ENCODE assay signal across 1 cellular context in the genomic region with DNA sequence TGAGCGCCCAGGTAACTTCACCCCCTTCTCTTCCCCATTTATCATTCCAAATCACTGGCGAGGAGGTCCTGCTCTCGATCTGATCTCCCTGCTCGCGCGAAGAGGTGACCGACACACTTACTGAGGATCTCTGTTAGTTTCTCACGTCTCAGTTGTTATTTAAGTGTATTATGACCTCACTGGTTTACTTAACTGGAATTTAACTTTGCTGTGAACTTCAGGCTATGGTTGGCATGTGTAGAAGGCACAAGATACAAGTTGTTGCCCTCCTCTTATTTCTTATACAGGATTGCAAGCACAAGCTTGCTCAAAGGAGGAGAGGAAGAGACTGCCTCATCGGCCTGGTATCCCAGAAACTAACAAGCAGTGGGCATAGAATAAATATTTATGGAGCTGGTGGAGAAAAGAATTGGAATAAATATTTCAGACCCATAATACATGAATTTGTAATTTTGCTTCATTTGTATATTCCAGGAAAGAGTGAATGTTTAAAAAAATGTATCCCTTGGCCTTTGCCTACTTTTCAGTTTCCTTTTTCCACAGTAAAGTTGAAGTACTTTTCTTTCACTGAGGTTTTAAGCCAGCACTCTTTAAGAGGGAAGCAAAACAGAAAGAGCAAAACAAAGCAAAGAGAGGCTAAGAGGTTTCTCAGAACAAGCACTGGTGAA.
TF ChIP-seq lines count a peak whose summit lies in the region.

No MANE protein-coding gene starts in this region.

TF ChIP-seq in GM23338, 12 proteins besides CTCF, POLR2A, EP300 and RAD21 (continued from another document):
- TF ChIP-seq, protein P1, sequence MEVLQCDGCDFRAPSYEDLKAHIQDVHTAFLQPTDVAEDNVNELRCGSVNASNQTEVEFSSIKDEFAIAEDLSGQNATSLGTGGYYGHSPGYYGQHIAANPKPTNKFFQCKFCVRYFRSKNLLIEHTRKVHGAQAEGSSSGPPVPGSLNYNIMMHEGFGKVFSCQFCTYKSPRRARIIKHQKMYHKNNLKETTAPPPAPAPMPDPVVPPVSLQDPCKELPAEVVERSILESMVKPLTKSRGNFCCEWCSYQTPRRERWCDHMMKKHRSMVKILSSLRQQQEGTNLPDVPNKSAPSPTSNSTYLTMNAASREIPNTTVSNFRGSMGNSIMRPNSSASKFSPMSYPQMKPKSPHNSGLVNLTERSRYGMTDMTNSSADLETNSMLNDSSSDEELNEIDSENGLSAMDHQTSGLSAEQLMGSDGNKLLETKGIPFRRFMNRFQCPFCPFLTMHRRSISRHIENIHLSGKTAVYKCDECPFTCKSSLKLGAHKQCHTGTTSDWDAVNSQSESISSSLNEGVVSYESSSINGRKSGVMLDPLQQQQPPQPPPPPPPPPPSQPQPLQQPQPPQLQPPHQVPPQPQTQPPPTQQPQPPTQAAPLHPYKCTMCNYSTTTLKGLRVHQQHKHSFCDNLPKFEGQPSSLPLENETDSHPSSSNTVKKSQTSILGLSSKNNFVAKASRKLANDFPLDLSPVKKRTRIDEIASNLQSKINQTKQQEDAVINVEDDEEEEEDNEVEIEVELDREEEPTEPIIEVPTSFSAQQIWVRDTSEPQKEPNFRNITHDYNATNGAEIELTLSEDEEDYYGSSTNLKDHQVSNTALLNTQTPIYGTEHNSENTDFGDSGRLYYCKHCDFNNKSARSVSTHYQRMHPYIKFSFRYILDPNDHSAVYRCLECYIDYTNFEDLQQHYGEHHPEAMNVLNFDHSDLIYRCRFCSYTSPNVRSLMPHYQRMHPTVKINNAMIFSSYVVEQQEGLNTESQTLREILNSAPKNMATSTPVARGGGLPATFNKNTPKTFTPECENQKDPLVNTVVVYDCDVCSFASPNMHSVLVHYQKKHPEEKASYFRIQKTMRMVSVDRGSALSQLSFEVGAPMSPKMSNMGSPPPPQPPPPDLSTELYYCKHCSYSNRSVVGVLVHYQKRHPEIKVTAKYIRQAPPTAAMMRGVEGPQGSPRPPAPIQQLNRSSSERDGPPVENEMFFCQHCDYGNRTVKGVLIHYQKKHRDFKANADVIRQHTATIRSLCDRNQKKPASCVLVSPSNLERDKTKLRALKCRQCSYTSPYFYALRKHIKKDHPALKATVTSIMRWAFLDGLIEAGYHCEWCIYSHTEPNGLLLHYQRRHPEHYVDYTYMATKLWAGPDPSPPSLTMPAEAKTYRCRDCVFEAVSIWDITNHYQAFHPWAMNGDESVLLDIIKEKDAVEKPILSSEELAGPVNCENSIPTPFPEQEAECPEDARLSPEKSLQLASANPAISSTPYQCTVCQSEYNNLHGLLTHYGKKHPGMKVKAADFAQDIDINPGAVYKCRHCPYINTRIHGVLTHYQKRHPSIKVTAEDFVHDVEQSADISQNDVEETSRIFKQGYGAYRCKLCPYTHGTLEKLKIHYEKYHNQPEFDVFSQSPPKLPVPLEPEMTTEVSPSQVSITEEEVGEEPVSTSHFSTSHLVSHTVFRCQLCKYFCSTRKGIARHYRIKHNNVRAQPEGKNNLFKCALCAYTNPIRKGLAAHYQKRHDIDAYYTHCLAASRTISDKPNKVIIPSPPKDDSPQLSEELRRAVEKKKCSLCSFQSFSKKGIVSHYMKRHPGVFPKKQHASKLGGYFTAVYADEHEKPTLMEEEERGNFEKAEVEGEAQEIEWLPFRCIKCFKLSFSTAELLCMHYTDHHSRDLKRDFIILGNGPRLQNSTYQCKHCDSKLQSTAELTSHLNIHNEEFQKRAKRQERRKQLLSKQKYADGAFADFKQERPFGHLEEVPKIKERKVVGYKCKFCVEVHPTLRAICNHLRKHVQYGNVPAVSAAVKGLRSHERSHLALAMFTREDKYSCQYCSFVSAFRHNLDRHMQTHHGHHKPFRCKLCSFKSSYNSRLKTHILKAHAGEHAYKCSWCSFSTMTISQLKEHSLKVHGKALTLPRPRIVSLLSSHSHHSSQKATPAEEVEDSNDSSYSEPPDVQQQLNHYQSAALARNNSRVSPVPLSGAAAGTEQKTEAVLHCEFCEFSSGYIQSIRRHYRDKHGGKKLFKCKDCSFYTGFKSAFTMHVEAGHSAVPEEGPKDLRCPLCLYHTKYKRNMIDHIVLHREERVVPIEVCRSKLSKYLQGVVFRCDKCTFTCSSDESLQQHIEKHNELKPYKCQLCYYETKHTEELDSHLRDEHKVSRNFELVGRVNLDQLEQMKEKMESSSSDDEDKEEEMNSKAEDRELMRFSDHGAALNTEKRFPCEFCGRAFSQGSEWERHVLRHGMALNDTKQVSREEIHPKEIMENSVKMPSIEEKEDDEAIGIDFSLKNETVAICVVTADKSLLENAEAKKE (CRISPR knock-in tag; IDR thresholded peaks at IDR 0.05), result no peak
- TF ChIP-seq JUNB (IDR thresholded peaks at IDR 0.05; ENCODE audit: unreplicated experiment), result no peak
- no peak for TF ChIP-seq NANOG (IDR thresholded peaks at IDR 0.05; ENCODE audit: borderline replicate concordance)
- TF ChIP-seq EZH2 (IDR thresholded peaks at IDR 0.05; ENCODE audit: low read depth, unreplicated experiment), result no peak
- TF ChIP-seq ZNF114 (CRISPR knock-in tag; IDR thresholded peaks at IDR 0.05), result no peak
- TF ChIP-seq STAT1 (IDR thresholded peaks at IDR 0.05; ENCODE audit: unreplicated experiment), result no peak
